Comparison of ENCODE assay signal across 10 cellular contexts in genomic region chr1:225445644-225446297, GRCh38. TPM values are rescaled to one million over a fixed set of nuclear protein-coding genes. Genes with fewer than 3 reads are reported as not detected.
DNase-seq lines count a peak whose midpoint lies in the region; ATAC-seq, FAIRE-seq and TF ChIP-seq lines count a peak whose summit lies in the region.
"Had no signal": no experiment of that assay in that cellular context is flagged by ENCODE, and none has a peak within 500 bp of the region (broad histone marks: within the 10 kb centered on the region; RNA-seq: fewer than 3 reads in every experiment).

No MANE protein-coding gene starts in this region.

- no peaks in the 10 kb centered on the region for H4K20me1 ChIP-seq in HepG2 (ENCODE audit: insufficient read depth, low read length)

- intact Hi-C loops in HepG2 (cut with micrococcal nuclease; ENCODE audit: unreplicated experiment) (no loop called here), tibial artery (cut with DNase I; ENCODE audit: low total_unique reads) (no loop called here)

- no peaks in the 10 kb centered on the region for H3K36me3 Mint-ChIP-seq in activated T-cell treated with anti-CD3 and anti-CD28 coated beads, Interleukin-2, amount 50 U/mL, for 24 hours (ENCODE audit: low read depth)
- no peaks in the 10 kb centered on the region for H3K36me3 Mint-ChIP-seq in activated naive CD8-positive, alpha-beta T cell

- peaks cover 99% of the 10 kb centered on the region for H3K4me1 ChIP-seq in HepG2 (ENCODE audit: insufficient read depth, low read length)
- peaks cover 0 to 67% (median 34%) of the 10 kb centered on the region in 4 donors for H3K4me1 ChIP-seq in tibial artery

- peak overlapping the region; percentile 95 for H3K27ac Mint-ChIP-seq in activated T-cell treated with anti-CD3 and anti-CD28 coated beads, Interleukin-2, amount 50 U/mL, for 24 hours
- peak overlapping the region; percentile 95 for H3K27ac Mint-ChIP-seq in activated naive CD8-positive, alpha-beta T cell

- no peaks in the 10 kb centered on the region; a peak in 1 of 5 replicates for H3K27me3 ChIP-seq in HepG2 (ENCODE audit: control insufficient read depth in 1 of 2, insufficient read depth in 2 of 2, low read length in 2 of 2)
- H3K27me3 ChIP-seq in tibial artery, result no peaks in the 10 kb centered on the region

- TF ChIP-seq POLR2A in HepG2 (IDR thresholded peaks at IDR 0.05; ENCODE audit: insufficient read depth in 1 of 2, low read depth in 2 of 2, low read length in 2 of 2), result no peak

- 70% methylated on average over 6 of the region's 7 CpGs for WGBS in HepG2 (ENCODE audit: low lambda C conversion rate)

- no peak for FAIRE-seq in HepG2 (lab: Jason Lieb, UNC)
- FAIRE-seq: islet of Langerhans had no signal

- peaks cover 70% of the 10 kb centered on the region for H3K4me1 Mint-ChIP-seq in activated T-cell treated with anti-CD3 and anti-CD28 coated beads, Interleukin-2, amount 50 U/mL, for 24 hours (ENCODE audit: low read depth)
- peaks cover 66% of the 10 kb centered on the region for H3K4me1 Mint-ChIP-seq in activated naive CD8-positive, alpha-beta T cell (ENCODE audit: low read depth)

- H3K4me3 Mint-ChIP-seq in activated T-cell treated with anti-CD3 and anti-CD28 coated beads, Interleukin-2, amount 50 U/mL, for 24 hours, result peak overlapping the region; percentile 55
- H3K4me3 Mint-ChIP-seq in activated naive CD8-positive, alpha-beta T cell, result peak overlapping the region; percentile 84

- POLR2A ChIA-PET in HepG2 (lab: Yijun Ruan, JAX), result interaction anchor here (1.1 to 2.5 kb wide), 7 partner anchors 9 to 617 kb away, joined by 3 to 14 read pairs (median 5); partner anchors contain the start of genes H3-3A, PYCR2 and SRP9

- in situ Hi-C loops in HepG2 (cut with HindIII; ENCODE audit: extremely low pct_ligation_motif_present, low pct_unique_long_range_greater_than_20kb), result no loop called here

- no peak overlapping the region for H3K27ac ChIP-seq in HepG2 (ENCODE audit: extremely low read length, insufficient read depth, low read length)
- H3K27ac ChIP-seq in tibial artery, result peak overlapping the region; percentile 85 to 88

- H3K4me3 ChIP-seq in HepG2 (replicated peaks in 1 of 3; ENCODE audit: insufficient read depth in 1 of 3, low read depth in 2 of 3, low read length in 3 of 3) (0 out of 6 replicates have a peak overlapping the region, but pooled peaks of 1 of the 3 experiments have one; percentile 10), tibial artery (no peak overlapping the region)

- H3K36me3 ChIP-seq in HepG2 (replicated peaks in 1 of 2; ENCODE audit: control insufficient read depth in 1 of 2, insufficient read depth in 2 of 2, low read length in 2 of 2) (no peaks in the 10 kb centered on the region), tibial artery (no peaks in the 10 kb centered on the region)

- H2AFZ ChIP-seq in HepG2 (ENCODE audit: low read length), result no peak overlapping the region

- H3K9me3 ChIP-seq in HepG2 (ENCODE audit: low read length) (no peaks in the 10 kb centered on the region), tibial artery (no peaks in the 10 kb centered on the region)

- TF ChIP-seq CTCF in HepG2 (CRISPR knock-in tag; IDR thresholded peaks at IDR 0.05) (no peak), tibial artery (IDR thresholded peaks at IDR 0.05) (no peak)

- TF ChIP-seq RAD21 in HepG2 (CRISPR knock-in tag; IDR thresholded peaks at IDR 0.05), result no peak

- no peaks in the 10 kb centered on the region for H3K79me2 ChIP-seq in HepG2 (ENCODE audit: insufficient read depth, low read length)

- CTCF ChIA-PET in HepG2 (lab: Yijun Ruan, JAX; ENCODE audit: low intra/inter-chr PET ratio, low total read pairs), result no interaction called here

- 0 out of 2 replicates have a peak overlapping the region, but pooled peaks have one; percentile 14 for H3K9ac ChIP-seq in HepG2 (ENCODE audit: insufficient read depth, low read depth, low read length)

- peak overlapping the region; percentile 66 for H3K4me2 ChIP-seq in HepG2 (ENCODE audit: low read depth, low read length)

- no TSS peak for BruUV-seq in HepG2 (replicated peaks; lab: Mats Ljungman, UMichigan)

- no peak for TF ChIP-seq EP300 in HepG2 (IDR thresholded peaks at IDR 0.05; ENCODE audit: low read depth in 2 of 2, low read length in 2 of 2)
- TF ChIP-seq EP300 in HepG2 (CRISPR knock-in tag; IDR thresholded peaks at IDR 0.05; ENCODE audit: borderline replicate concordance), result no peak

- no peak for ATAC-seq in HepG2
- ATAC-seq in GM18873 (IDR thresholded peaks at IDR 0.05; ENCODE audit: low FRiP score, unreplicated experiment), result no peak

- peaks cover 2% of the 10 kb centered on the region for H3K9me3 Mint-ChIP-seq in activated T-cell treated with anti-CD3 and anti-CD28 coated beads, Interleukin-2, amount 50 U/mL, for 24 hours
- no peaks in the 10 kb centered on the region for H3K9me3 Mint-ChIP-seq in activated naive CD8-positive, alpha-beta T cell (ENCODE audit: low read depth)

- no peaks in the 10 kb centered on the region for H3K27me3 Mint-ChIP-seq in activated T-cell treated with anti-CD3 and anti-CD28 coated beads, Interleukin-2, amount 50 U/mL, for 24 hours
- H3K27me3 Mint-ChIP-seq in activated naive CD8-positive, alpha-beta T cell, result no peaks in the 10 kb centered on the region

- DNase-seq in activated T-cell treated with anti-CD3 and anti-CD28 coated beads, Interleukin-2, amount 50 U/mL, for 24 hours, result peak; percentile 37
- DNase-seq in activated T-cell treated with anti-CD3 and anti-CD28 coated beads, Interleukin-2, amount 50 U/mL, for 1 hour, result no peak
- DNase-seq in HepG2 (ENCODE audit: low spot score) (no peak), tibial artery (peak in 1 of 2 donors; percentile 53), epidermal melanocyte (ENCODE audit: insufficient read length, low spot score) (no peak)
- no peak for DNase-seq in stimulated activated CD4-positive, alpha-beta T cell treated with anti-CD3 and anti-CD28 coated beads, Interleukin-4, amount 100 ng/mL, for 4 hours
- DNase-seq: NCI-H2171 had no signal

TF ChIP-seq in HepG2, 621 proteins besides CTCF, POLR2A, EP300 and RAD21 (continues in another document):
- no peak for TF ChIP-seq ZNF784 (CRISPR knock-in tag; IDR thresholded peaks at IDR 0.05; ENCODE audit: borderline replicate concordance)
- TF ChIP-seq ZNF143 (CRISPR knock-in tag; IDR thresholded peaks at IDR 0.05), result 0 out of 2 replicates have a peak, but pooled peaks have one; percentile 15
- TF ChIP-seq ZEB1 (IDR thresholded peaks at IDR 0.05; ENCODE audit: insufficient replicate concordance, low read depth), result peak; percentile 57

RNA-seq across cellular contexts. Expression of gene LBR, which starts 17.9 kb away (rescaled TPM):
- total RNA-seq in HepG2 (2016; rRNA removed; fragmentation: Illumina TruSeq; extraction: Trizol), result 64.4 and 76.7 TPM in 2 replicates
- total RNA-seq in HepG2 (2016; cell fraction: cytosol; rRNA removed; fragmentation: Illumina TruSeq; extraction: Trizol; ENCODE audit: low read depth), result 5.8 and 7.2 TPM in 2 replicates
- 58.0 and 76.5 TPM in 2 replicates for total RNA-seq in HepG2 (2016; cell fraction: insoluble cytoplasmic fraction; rRNA removed; fragmentation: Illumina TruSeq; extraction: Trizol)
- total RNA-seq in HepG2 (2016; cell fraction: membrane; rRNA removed; fragmentation: Illumina TruSeq; extraction: Trizol), result 18.3 and 23.6 TPM in 2 replicates
- 103 and 116 TPM in 2 replicates for total RNA-seq in HepG2 (2016; cell fraction: nucleus; rRNA removed; fragmentation: Illumina TruSeq; extraction: Trizol)
- polyA plus RNA-seq in HepG2 (2011; rRNA removed), result 38.2 and 38.9 TPM in 2 replicates
- polyA plus RNA-seq in HepG2 (2011; cell fraction: cytosol; rRNA removed), result 25.2 and 34.9 TPM in 2 replicates
- polyA plus RNA-seq in HepG2 (2011; cell fraction: nucleus; rRNA removed), result 20.9 and 21.1 TPM in 2 replicates
- polyA plus RNA-seq in HepG2 (2012), result 42.0 and 46.8 TPM in 2 replicates
- polyA plus RNA-seq in HepG2 (2016; cell fraction: cytosol; fragmentation: Illumina TruSeq; extraction: Trizol; ENCODE audit: low read depth), result 3.8 and 4.4 TPM in 2 replicates
- 58.6 and 66.3 TPM in 2 replicates for polyA plus RNA-seq in HepG2 (2016; cell fraction: insoluble cytoplasmic fraction; fragmentation: Illumina TruSeq; extraction: Trizol; ENCODE audit: low read depth)
- polyA plus RNA-seq in HepG2 (2016; cell fraction: membrane; fragmentation: Illumina TruSeq; extraction: Trizol; ENCODE audit: low read depth), result 12.1 and 13.5 TPM in 2 replicates
- polyA plus RNA-seq in HepG2 (2016; cell fraction: nucleus; fragmentation: Illumina TruSeq; extraction: Trizol; ENCODE audit: insufficient read depth, low read depth), result 109 and 114 TPM in 2 replicates
- 59.8 and 110 TPM in 2 replicates for polyA minus RNA-seq in HepG2 (2011; rRNA and poly(A)+ RNA removed; ENCODE audit: low replicate concordance)
- polyA minus RNA-seq in HepG2 (2011; cell fraction: cytosol; rRNA and poly(A)+ RNA removed), result 35.1 and 35.9 TPM in 2 replicates
- 43.9 and 51.8 TPM in 2 replicates for polyA minus RNA-seq in HepG2 (2011; cell fraction: nucleus; rRNA and poly(A)+ RNA removed)
